19 cellular contexts compared by ENCODE assay signal in the genomic region with DNA sequence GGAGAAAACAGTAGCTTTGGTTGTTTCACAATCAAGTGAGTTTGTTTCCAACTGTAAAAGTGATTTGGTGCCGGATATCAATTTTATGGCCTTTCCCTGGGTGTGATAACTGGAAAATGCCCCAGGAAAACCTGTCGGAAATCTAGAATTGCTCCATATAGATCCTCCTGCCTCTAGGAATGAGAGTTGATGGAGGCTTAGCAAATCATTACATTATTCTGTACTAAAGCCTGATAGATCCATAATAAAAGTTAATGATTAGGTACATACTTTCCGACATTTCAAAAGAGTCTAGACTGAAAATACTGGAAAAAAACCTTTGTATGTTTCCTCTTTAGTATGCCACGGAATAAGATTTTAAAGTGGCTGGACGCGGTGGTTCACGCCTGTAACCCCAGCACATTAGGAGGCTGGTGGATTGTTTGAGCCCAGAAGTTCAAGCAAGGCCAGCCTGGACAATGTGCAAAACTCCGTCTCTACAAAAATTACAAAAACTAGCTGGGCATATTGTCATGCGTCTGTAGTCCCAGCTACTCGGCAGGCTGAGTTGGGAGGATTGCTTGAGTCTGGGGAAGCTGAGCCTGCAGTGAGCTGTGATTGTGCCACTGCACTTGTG.
"Had no signal": no experiment of that assay in that cellular context is flagged by ENCODE, and none has a peak within 500 bp of the region (broad histone marks: within the 10 kb centered on the region; RNA-seq: fewer than 3 reads in every experiment).

No MANE protein-coding gene starts in this region.

- H3K9me3 ChIP-seq: gastroesophageal sphincter, heart right ventricle, right atrium auricular region had no signal

- DNase-seq: activated CD4-positive, alpha-beta T cell treated with anti-CD3 and anti-CD28 coated beads, Interleukin-2, amount 10 ng/mL, durations not matched to agents 24 days and 14 days; activated CD8-positive, alpha-beta T cell treated with anti-CD3 and anti-CD28 coated beads for 36 hours; activated naive CD4-positive, alpha-beta T cell treated with anti-CD3 and anti-CD28 coated beads for 36 hours; activated T-cell treated with anti-CD3 and anti-CD28 coated beads, Interleukin-2, amount 50 U/mL, for 24 hours; central memory CD4-positive, alpha-beta T cell; effector CD4-positive, alpha-beta T cell; heart right ventricle; left cardiac atrium; nephron progenitor cell; nucleus accumbens; stimulated activated CD4-positive, alpha-beta T cell treated with anti-CD3 and anti-CD28 coated beads, Interleukin-4, amount 100 ng/mL, for 1 hour; T1000 had no signal

- ATAC-seq: activated CD8-positive, alpha-beta T cell treated with anti-CD3 and anti-CD28 coated beads for 36 hours; esophagus mucosa; gastroesophageal sphincter; heart right ventricle; left cardiac atrium; stimulated activated memory B cell treated with anti-CD40 and anti-IgM and Interleukin-4, amounts not matched to agents 10 μg/mL and 1 μg/mL and 100 μg/mL, for 72 hours had no signal

- H3K27ac ChIP-seq: coronary artery, gastroesophageal sphincter, heart right ventricle, right atrium auricular region had no signal

- H3K4me3 ChIP-seq: coronary artery, gastroesophageal sphincter, heart right ventricle, lung, right atrium auricular region, smooth muscle cell had no signal

- H3K36me3 ChIP-seq: gastroesophageal sphincter, heart right ventricle, right atrium auricular region had no signal

- H3K27me3 ChIP-seq: gastroesophageal sphincter, heart right ventricle, right atrium auricular region had no signal

- H3K4me1 ChIP-seq: heart right ventricle, right atrium auricular region had no signal

- H3K4me2 ChIP-seq: smooth muscle cell had no signal
